31 cellular contexts compared by ENCODE assay signal in the genomic region with DNA sequence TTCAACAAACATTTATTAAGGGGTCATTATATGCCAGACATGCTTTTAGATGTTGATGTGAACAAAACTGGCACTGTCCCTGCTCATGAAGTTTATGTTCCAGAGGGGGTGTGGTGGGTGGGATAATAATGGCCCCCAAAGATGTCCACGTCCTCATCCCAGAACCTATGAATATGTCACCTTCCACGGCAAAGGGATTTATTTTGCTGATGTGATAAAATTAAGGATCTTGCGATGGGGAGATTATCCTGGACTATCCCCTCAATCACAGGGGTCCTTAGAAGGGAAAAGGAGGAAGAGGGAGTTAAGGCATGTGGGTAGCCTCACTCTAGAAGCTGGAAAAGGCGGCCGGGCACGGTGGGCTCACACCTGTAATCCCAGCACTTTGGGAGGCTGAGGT. TPM values are rescaled to one million over a fixed set of nuclear protein-coding genes. Genes with fewer than 3 reads are reported as not detected.
DNase-seq lines count a peak whose midpoint lies in the region; ATAC-seq and TF ChIP-seq lines count a peak whose summit lies in the region.
"Had no signal": no experiment of that assay in that cellular context is flagged by ENCODE, and none has a peak within 500 bp of the region (broad histone marks: within the 10 kb centered on the region; RNA-seq: fewer than 3 reads in every experiment).

No MANE protein-coding gene starts in this region.

- H3K4me1 Mint-ChIP-seq in activated naive CD4-positive, alpha-beta T cell treated with anti-CD3 and anti-CD28 coated beads, Interleukin-2, amount 10 ng/mL, durations not matched to agents 7 days and 5 days: peaks cover 40% of the 10 kb centered on the region
- peaks cover 33% of the 10 kb centered on the region for H3K4me1 Mint-ChIP-seq in CD4-positive, alpha-beta T cell (ENCODE audit: low read depth)
- H3K4me1 Mint-ChIP-seq in central memory CD8-positive, alpha-beta T cell: peaks cover 21% of the 10 kb centered on the region

- no peaks in the 10 kb centered on the region for H3K36me3 ChIP-seq in lower lobe of right lung
- H3K36me3 ChIP-seq: BLaER1 treated with 17β-estradiol and CSF1 and Interleukin-3, amounts not matched to agents 10 nM and 100 nM had no signal

- H3K27me3 ChIP-seq in CD4-positive, alpha-beta T cell (ENCODE audit: control insufficient read depth, insufficient read depth, low read length): no peaks in the 10 kb centered on the region
- no peaks in the 10 kb centered on the region for H3K27me3 ChIP-seq in lower lobe of right lung (ENCODE audit: low read depth)
- H3K27me3 ChIP-seq: BLaER1 treated with 17β-estradiol and CSF1 and Interleukin-3, amounts not matched to agents 10 nM and 100 nM had no signal

- H3K4me1 ChIP-seq in lower lobe of right lung: peaks cover 56% of the 10 kb centered on the region

- intact Hi-C loops in CD4-positive, alpha-beta T cell (cut with DNase I, micrococcal nuclease): no loop called here
- intact Hi-C loops in lower lobe of right lung (cut with DNase I): no loop called here

- peaks cover 17% of the 10 kb centered on the region for H3K27me3 Mint-ChIP-seq in activated naive CD4-positive, alpha-beta T cell treated with anti-CD3 and anti-CD28 coated beads, Interleukin-2, amount 10 ng/mL, durations not matched to agents 7 days and 5 days
- no peaks in the 10 kb centered on the region for H3K27me3 Mint-ChIP-seq in CD4-positive, alpha-beta T cell
- no peaks in the 10 kb centered on the region for H3K27me3 Mint-ChIP-seq in central memory CD8-positive, alpha-beta T cell

- POLR2A ChIA-PET in CD4-positive, alpha-beta T cell (lab: Charles Lee): no interaction called here

- H3K27ac Mint-ChIP-seq in activated naive CD4-positive, alpha-beta T cell treated with anti-CD3 and anti-CD28 coated beads, Interleukin-2, amount 10 ng/mL, durations not matched to agents 7 days and 5 days: no peak overlapping the region
- H3K27ac Mint-ChIP-seq in CD4-positive, alpha-beta T cell: no peak overlapping the region
- H3K27ac Mint-ChIP-seq in central memory CD8-positive, alpha-beta T cell (ENCODE audit: low read depth): no peak overlapping the region
- H3K27ac Mint-ChIP-seq: CD8-positive, alpha-beta T cell; GM23338; H9; HFFc6 had no signal

- DNase-seq in activated naive CD4-positive, alpha-beta T cell treated with anti-CD3 and anti-CD28 coated beads, Interleukin-2, amount 10 ng/mL, durations not matched to agents 7 days and 5 days: no peak
- DNase-seq in activated naive CD4-positive, alpha-beta T cell (lab: John Stamatoyannopoulos, UW): no peak
- DNase-seq in CD4-positive, alpha-beta T cell: no peak
- no peak for DNase-seq in central memory CD8-positive, alpha-beta T cell (ENCODE audit: low spot score in 2 of 2)
- DNase-seq in lower lobe of right lung: peak; percentile 27
- DNase-seq in CD1c-positive myeloid dendritic cell (ENCODE audit: extremely low spot score): no peak
- DNase-seq: CD8-positive, alpha-beta T cell; DMS 273 treated with DMSO at 0.1 percent for 48 hours; DMS79; EL; GDM1; H9; HFFc6; MM.1S; NCI-H1092; NCI-H1417 treated with DMSO at 0.1 percent for 48 hours; NCI-H187; NCI-H2081 treated with DMSO at 0.1 percent for 48 hours; NCI-H2171; NCI-H226; NCI-H510A; Right ventricle myocardium superior; RPMI8226 had no signal

- H3K36me3 Mint-ChIP-seq in activated naive CD4-positive, alpha-beta T cell treated with anti-CD3 and anti-CD28 coated beads, Interleukin-2, amount 10 ng/mL, durations not matched to agents 7 days and 5 days: no peaks in the 10 kb centered on the region
- H3K36me3 Mint-ChIP-seq in CD4-positive, alpha-beta T cell (ENCODE audit: low read depth): no peaks in the 10 kb centered on the region
- H3K36me3 Mint-ChIP-seq in central memory CD8-positive, alpha-beta T cell (ENCODE audit: insufficient read depth): peaks cover 1% of the 10 kb centered on the region

- H3K27ac ChIP-seq in CD4-positive, alpha-beta T cell (ENCODE audit: low read depth, low read length): no peak overlapping the region
- H3K27ac ChIP-seq in lower lobe of right lung: no peak overlapping the region
- H3K27ac ChIP-seq: BLaER1 treated with 17β-estradiol and CSF1 and Interleukin-3, amounts not matched to agents 10 nM and 100 nM; KMS-11 had no signal

- ATAC-seq in CD4-positive, alpha-beta T cell (ENCODE audit: poor library complexity): no peak
- ATAC-seq in central memory CD8-positive, alpha-beta T cell (replicated peaks; ENCODE audit: extremely low read depth, poor library complexity, severe bottlenecking): no peak
- ATAC-seq in lower lobe of right lung: no peak
- no peak for ATAC-seq in HG03521 (IDR thresholded peaks at IDR 0.05; ENCODE audit: unreplicated experiment)
- ATAC-seq in activated CD4-positive, CD25-positive, alpha-beta regulatory T cell treated with anti-CD3 and anti-CD28 coated beads, Interleukin-2, amount 50 U/mL, for 24 hours: no peak
- ATAC-seq: CD8-positive, alpha-beta T cell; GM12878 had no signal

- no peaks in the 10 kb centered on the region for H3K9me3 Mint-ChIP-seq in activated naive CD4-positive, alpha-beta T cell treated with anti-CD3 and anti-CD28 coated beads, Interleukin-2, amount 10 ng/mL, durations not matched to agents 7 days and 5 days
- H3K9me3 Mint-ChIP-seq in CD4-positive, alpha-beta T cell: no peaks in the 10 kb centered on the region
- H3K9me3 Mint-ChIP-seq in central memory CD8-positive, alpha-beta T cell: no peaks in the 10 kb centered on the region
- H3K9me3 Mint-ChIP-seq: CD8-positive, alpha-beta T cell; GM23338; H9; HFFc6 had no signal

- H3K4me3 ChIP-seq in lower lobe of right lung: no peak overlapping the region
- H3K4me3 ChIP-seq: BLaER1 treated with 17β-estradiol and CSF1 and Interleukin-3, amounts not matched to agents 10 nM and 100 nM; GM12878; GM23338 had no signal

- CTCF ChIA-PET in activated naive CD4-positive, alpha-beta T cell treated with anti-CD3 and anti-CD28 coated beads, Interleukin-2, amount 10 ng/mL, durations not matched to agents 7 days and 5 days (lab: Charles Lee): interaction anchor here (0.9 to 19.0 kb wide), 4 partner anchors 9 to 66 kb away, joined by 3 to 597 read pairs (median 132); no protein-coding TSS in a partner anchor
- CTCF ChIA-PET in CD4-positive, alpha-beta T cell (lab: Charles Lee): interaction anchor here (3.8 to 9.5 kb wide), 2 partner anchors 29 to 67 kb away, joined by 20 to 157 read pairs; no protein-coding TSS in a partner anchor

- no peak for TF ChIP-seq CTCF in CD4-positive, alpha-beta T cell (IDR thresholded peaks at IDR 0.05)
- TF ChIP-seq CTCF in lower lobe of right lung (IDR thresholded peaks at IDR 0.05): no peak

- no peaks in the 10 kb centered on the region for H3K9me3 ChIP-seq in CD4-positive, alpha-beta T cell (ENCODE audit: control insufficient read depth, low read length)
- no peaks in the 10 kb centered on the region for H3K9me3 ChIP-seq in lower lobe of right lung
- H3K9me3 ChIP-seq: BLaER1 treated with 17β-estradiol and CSF1 and Interleukin-3, amounts not matched to agents 10 nM and 100 nM had no signal

- peak overlapping the region; percentile 17 for H3K4me3 Mint-ChIP-seq in activated naive CD4-positive, alpha-beta T cell treated with anti-CD3 and anti-CD28 coated beads, Interleukin-2, amount 10 ng/mL, durations not matched to agents 7 days and 5 days
- H3K4me3 Mint-ChIP-seq in CD4-positive, alpha-beta T cell: peak overlapping the region; percentile 45
- peak overlapping the region; percentile 18 for H3K4me3 Mint-ChIP-seq in central memory CD8-positive, alpha-beta T cell
- H3K4me3 Mint-ChIP-seq: GM23338, HFFc6 had no signal

RNA-seq across cellular contexts. Expression of gene SLC48A1, which starts 1.7 kb away (rescaled TPM):
- total RNA-seq in CD4-positive, alpha-beta T cell: 1 to 10 TPM; 4.5 to 5.8 TPM
- 39.9 TPM for total RNA-seq in lower lobe of right lung

RNA-seq across cellular contexts. Expression of gene RAPGEF3, which starts 12.6 kb away (rescaled TPM):
- under 1 TPM; 0.17 to 0.33 TPM for total RNA-seq in CD4-positive, alpha-beta T cell
- 44.5 TPM for total RNA-seq in lower lobe of right lung

RNA-seq across cellular contexts. Expression of gene ENDOU, which starts 46.0 kb away (rescaled TPM):
- total RNA-seq in CD4-positive, alpha-beta T cell: not detected
- not detected for total RNA-seq in lower lobe of right lung
- total RNA-seq: A172, GM23338, H9, SK-MEL-5 had no signal

RNA-seq across cellular contexts. Expression of gene HDAC7, which starts 48.4 kb away (rescaled TPM):
- 100 to 1,000 TPM; 116 to 122 TPM for total RNA-seq in CD4-positive, alpha-beta T cell
- total RNA-seq in lower lobe of right lung: 104 TPM

Comparison
In these comparisons a context has a peak if more than half of its experiments do, and no peak if none do; other contexts are left out.
1. RNA of gene RAPGEF3, which starts 12.6 kb away (total RNA-seq): 44.5 TPM in lower lobe of right lung (single experiment); 0.17 to 0.33 TPM in CD4-positive, alpha-beta T cell; every median in the first group is over 10 times any median in the second.
2. Peak in every context shown above with its lines, with median percentiles within 50 percentile points of each other: H3K4me3 Mint-ChIP-seq.